Comparison of ENCODE assay signal across 30 cellular contexts in the genomic region with DNA sequence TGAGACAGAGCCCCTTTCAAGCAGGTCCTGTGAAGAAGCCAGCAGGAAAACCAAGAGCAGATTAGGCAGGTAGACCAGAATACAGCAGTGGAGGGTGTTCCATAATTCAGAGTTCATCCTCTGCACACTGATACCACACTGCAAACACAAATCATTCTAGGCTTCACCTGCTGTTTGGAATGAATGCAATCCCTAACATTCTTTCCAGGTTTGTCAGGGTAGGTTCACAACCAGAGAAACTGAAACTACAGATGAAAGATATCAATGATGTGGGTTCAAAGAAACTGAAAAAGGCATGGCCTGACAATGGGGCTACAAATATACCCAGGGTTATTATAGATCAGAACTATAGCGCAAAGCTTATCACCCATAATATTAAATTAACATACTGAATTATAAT. TPM values are rescaled to one million over a fixed set of nuclear protein-coding genes. Genes with fewer than 3 reads are reported as not detected.
"Had no signal": no experiment of that assay in that cellular context is flagged by ENCODE, and none has a peak within 500 bp of the region (broad histone marks: within the 10 kb centered on the region; RNA-seq: fewer than 3 reads in every experiment).

No MANE protein-coding gene starts in this region.

- H3K36me3 ChIP-seq: ascending aorta, breast epithelium, cardiac muscle cell, colonic mucosa, esophagus squamous epithelium, gastroesophageal sphincter, heart right ventricle had no signal

- H3K4me1 ChIP-seq: ascending aorta, breast epithelium, colonic mucosa, esophagus squamous epithelium, gastroesophageal sphincter, heart right ventricle had no signal

- H3K9me3 ChIP-seq: ascending aorta, breast epithelium, colonic mucosa, esophagus squamous epithelium, gastroesophageal sphincter, heart right ventricle had no signal

- H3K27ac ChIP-seq: ascending aorta, breast epithelium, colonic mucosa, epithelial cell of prostate, esophagus squamous epithelium, gastroesophageal sphincter, heart right ventricle had no signal

- FAIRE-seq: endometrium, endothelial cell of umbilical vein had no signal

- ATAC-seq: activated naive CD4-positive, alpha-beta T cell treated with anti-CD3 and anti-CD28 coated beads, Interleukin-2, amount 50 U/mL, for 72 hours; activated T-cell treated with anti-CD3 and anti-CD28 coated beads, Interleukin-2, amount 50 U/mL, for 72 hours; gastroesophageal sphincter; heart right ventricle; WTC11 had no signal

- H3K27me3 ChIP-seq: ascending aorta, breast epithelium, cardiac muscle cell, colonic mucosa, esophagus squamous epithelium, gastroesophageal sphincter, heart right ventricle had no signal

- H3K4me3 ChIP-seq: ascending aorta, breast epithelium, cardiac muscle cell, colonic mucosa, esophagus squamous epithelium, gastroesophageal sphincter, heart right ventricle had no signal

- DNase-seq: activated CD4-positive, alpha-beta memory T cell treated with anti-CD3 and anti-CD28 coated beads, Interleukin-2, amount 10 ng/mL, durations not matched to agents 7 days and 5 days; activated CD4-positive, alpha-beta T cell treated with anti-CD3 and anti-CD28 coated beads for 1 hour; activated CD4-positive, alpha-beta T cell treated with anti-CD3 and anti-CD28 coated beads for 4 hours; activated CD4-positive, alpha-beta T cell treated with anti-CD3 and anti-CD28 coated beads, Interleukin-2, amount 10 ng/mL, durations not matched to agents 7 days and 5 days; activated CD4-positive, alpha-beta T cell treated with anti-CD3 and anti-CD28 coated beads, Interleukin-2, amount 50 U/mL, for 4 hours; activated CD8-positive, alpha-beta memory T cell treated with anti-CD3 and anti-CD28 coated beads, Interleukin-2, amount 50 U/mL, for 48 hours; activated gamma-delta T cell; activated naive CD4-positive, alpha-beta T cell; activated naive CD4-positive, alpha-beta T cell treated with anti-CD3 and anti-CD28 coated beads, Interleukin-2, amount 10 ng/mL, durations not matched to agents 7 days and 5 days; activated naive CD8-positive, alpha-beta T cell treated with anti-CD3 and anti-CD28 coated beads, Interleukin-2, amount 10 ng/mL, durations not matched to agents 7 days and 5 days; activated T-cell treated with anti-CD3 and anti-CD28 coated beads for 4 hours; activated T-cell treated with anti-CD3 and anti-CD28 coated beads, Interleukin-2, amount 50 U/mL, for 24 hours; activated T-cell treated with anti-CD3 and anti-CD28 coated beads, Interleukin-2, amount 50 U/mL, for 72 hours; central memory CD4-positive, alpha-beta T cell; cerebellar nuclear complex; colonic mucosa; effector CD8-positive, alpha-beta T cell; esophagus squamous epithelium; foreskin melanocyte; heart right ventricle; T-helper 2 cell had no signal

RNA-seq across cellular contexts. Expression of a gene that starts 8.9 kb away (rescaled TPM):
- total RNA-seq: activated CD4-positive, alpha-beta T cell treated with anti-CD3 and anti-CD28 coated beads, Interleukin-2, amount 10 ng/mL, durations not matched to agents 7 days and 5 days; activated naive CD4-positive, alpha-beta T cell treated with anti-CD3 and anti-CD28 coated beads, Interleukin-2, amount 50 U/mL, for 72 hours; activated naive CD8-positive, alpha-beta T cell treated with anti-CD3 and anti-CD28 coated beads, Interleukin-2, amount 10 ng/mL, durations not matched to agents 7 days and 5 days had no signal
